35 cellular contexts compared by ENCODE assay signal in the genomic region with DNA sequence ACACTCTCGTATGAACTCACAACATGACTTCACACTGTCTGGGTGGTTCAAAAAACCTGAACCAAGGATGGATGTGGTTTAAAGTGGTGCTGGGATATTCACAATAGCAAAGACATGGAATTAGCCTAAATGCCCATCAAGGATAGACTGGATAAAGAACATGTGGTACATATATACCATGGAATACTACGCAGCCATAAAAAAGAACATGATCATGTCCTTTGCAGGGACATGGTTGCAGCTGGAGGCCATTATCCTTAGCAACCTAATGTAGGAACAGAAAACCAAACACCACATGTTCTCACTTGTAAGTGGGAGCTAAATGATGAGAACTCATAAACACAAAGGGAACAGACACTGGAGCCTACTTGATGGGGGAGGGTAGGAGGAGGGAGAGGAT. TPM values are rescaled to one million over a fixed set of nuclear protein-coding genes. Genes with fewer than 3 reads are reported as not detected.
"Had no signal": no experiment of that assay in that cellular context is flagged by ENCODE, and none has a peak within 500 bp of the region (broad histone marks: within the 10 kb centered on the region; RNA-seq: fewer than 3 reads in every experiment).

No MANE protein-coding gene starts in this region.

- H3K4me3 Mint-ChIP-seq: activated B cell treated with CpG ODN at 0.5 μM for 24 hours; activated CD8-positive, alpha-beta memory T cell treated with anti-CD3 and anti-CD28 coated beads, Interleukin-2, amount 10 ng/mL, durations not matched to agents 7 days and 5 days; activated CD8-positive, alpha-beta T cell treated with anti-CD3 and anti-CD28 coated beads for 36 hours; activated naive CD4-positive, alpha-beta T cell treated with anti-CD3 and anti-CD28 coated beads, Interleukin-2, amount 10 ng/mL, durations not matched to agents 7 days and 5 days; activated naive CD8-positive, alpha-beta T cell treated with anti-CD3 and anti-CD28 coated beads, Interleukin-2, amount 10 ng/mL, durations not matched to agents 7 days and 5 days; activated T-cell treated with anti-CD3 and anti-CD28 coated beads, Interleukin-2, amount 50 U/mL, for 72 hours; T-helper 17 cell; T-helper 2 cell treated with Interferon-gamma antibody and Interleukin-4, amounts not matched to agents 5 μg/mL and 100 μg/mL, for 36 hours had no signal

- H3K27ac ChIP-seq: ascending aorta, breast epithelium, cardiac muscle cell, colonic mucosa, esophagus muscularis mucosa, foreskin keratinocyte, gastrocnemius medialis, heart left ventricle, WERI-Rb-1 had no signal

- H3K9me3 Mint-ChIP-seq: activated B cell treated with CpG ODN at 0.5 μM for 24 hours; activated naive CD4-positive, alpha-beta T cell treated with anti-CD3 and anti-CD28 coated beads, Interleukin-2, amount 10 ng/mL, durations not matched to agents 7 days and 5 days; activated naive CD4-positive, alpha-beta T cell treated with anti-CD3 and anti-CD28 coated beads, Interleukin-2, amount 50 U/mL, for 72 hours; activated naive CD8-positive, alpha-beta T cell treated with anti-CD3 and anti-CD28 coated beads, Interleukin-2, amount 10 ng/mL, durations not matched to agents 7 days and 5 days; activated T-cell treated with anti-CD3 and anti-CD28 coated beads, Interleukin-2, amount 50 U/mL, for 72 hours; T-helper 2 cell treated with Interferon-gamma antibody and Interleukin-4, amounts not matched to agents 5 μg/mL and 100 μg/mL, for 36 hours had no signal

- H3K4me3 ChIP-seq: ascending aorta, breast epithelium, cardiac muscle cell, colonic mucosa, esophagus muscularis mucosa, gastrocnemius medialis, heart left ventricle had no signal

- H3K4me1 ChIP-seq: ascending aorta, breast epithelium, colonic mucosa, foreskin keratinocyte, gastrocnemius medialis had no signal

- H3K9me3 ChIP-seq: ascending aorta, breast epithelium, colonic mucosa, esophagus muscularis mucosa, gastrocnemius medialis had no signal

- H3K27me3 ChIP-seq: ascending aorta, cardiac muscle cell had no signal

- H3K4me1 Mint-ChIP-seq: activated B cell treated with CpG ODN at 0.5 μM for 24 hours; activated naive CD4-positive, alpha-beta T cell treated with anti-CD3 and anti-CD28 coated beads, Interleukin-2, amount 10 ng/mL, durations not matched to agents 7 days and 5 days; activated naive CD8-positive, alpha-beta T cell treated with anti-CD3 and anti-CD28 coated beads, Interleukin-2, amount 10 ng/mL, durations not matched to agents 7 days and 5 days had no signal

- H3K36me3 ChIP-seq: ascending aorta, breast epithelium, cardiac muscle cell, colonic mucosa, esophagus muscularis mucosa, gastrocnemius medialis, heart left ventricle, WERI-Rb-1 had no signal

- ATAC-seq: activated CD4-positive, CD25-positive, alpha-beta regulatory T cell treated with anti-CD3 and anti-CD28 coated beads, Interleukin-2, amount 50 U/mL, for 24 hours; activated CD8-positive, alpha-beta memory T cell treated with anti-CD3 and anti-CD28 coated beads, Interleukin-2, amount 10 ng/mL, durations not matched to agents 7 days and 5 days; activated CD8-positive, alpha-beta T cell treated with anti-CD3 and anti-CD28 coated beads for 36 hours; activated naive CD4-positive, alpha-beta T cell treated with anti-CD3 and anti-CD28 coated beads, Interleukin-2, amount 50 U/mL, for 72 hours; activated T-cell treated with anti-CD3 and anti-CD28 coated beads, Interleukin-2, amount 50 U/mL, for 72 hours; foreskin keratinocyte; gastrocnemius medialis; heart left ventricle; T-helper 17 cell had no signal

- DNase-seq: activated B cell treated with CpG ODN at 0.5 μM for 24 hours; activated CD4-positive, alpha-beta T cell treated with anti-CD3 and anti-CD28 coated beads for 48 hours; activated CD4-positive, alpha-beta T cell treated with anti-CD3 and anti-CD28 coated beads, Interleukin-2, amount 50 U/mL, for 1 hour; activated CD4-positive, alpha-beta T cell treated with anti-CD3 and anti-CD28 coated beads, Interleukin-2, amount 50 U/mL, for 48 hours; activated CD8-positive, alpha-beta memory T cell treated with anti-CD3 and anti-CD28 coated beads, Interleukin-2, amount 10 ng/mL, durations not matched to agents 7 days and 5 days; activated CD8-positive, alpha-beta memory T cell treated with anti-CD3 and anti-CD28 coated beads, Interleukin-2, amount 50 U/mL, for 4 hours; activated CD8-positive, alpha-beta T cell treated with anti-CD3 and anti-CD28 coated beads for 36 hours; activated gamma-delta T cell; activated naive CD4-positive, alpha-beta T cell; activated naive CD4-positive, alpha-beta T cell treated with anti-CD3 and anti-CD28 coated beads, Interleukin-2, amount 10 ng/mL, durations not matched to agents 7 days and 5 days; activated naive CD8-positive, alpha-beta T cell treated with anti-CD3 and anti-CD28 coated beads, Interleukin-2, amount 10 ng/mL, durations not matched to agents 7 days and 5 days; activated T-cell treated with anti-CD3 and anti-CD28 coated beads, Interleukin-2, amount 50 U/mL, for 1 hour; activated T-cell treated with anti-CD3 and anti-CD28 coated beads, Interleukin-2, amount 50 U/mL, for 72 hours; central memory CD4-positive, alpha-beta T cell; cerebellar nuclear complex; colonic mucosa; effector memory CD4-positive, alpha-beta T cell; erythroblast; foreskin keratinocyte; gastrocnemius medialis; glutamatergic neuron; heart left ventricle; T-helper 17 cell; T1000; WERI-Rb-1 had no signal

- H3K27ac Mint-ChIP-seq: activated B cell treated with CpG ODN at 0.5 μM for 24 hours; activated CD8-positive, alpha-beta memory T cell treated with anti-CD3 and anti-CD28 coated beads, Interleukin-2, amount 10 ng/mL, durations not matched to agents 7 days and 5 days; activated CD8-positive, alpha-beta T cell treated with anti-CD3 and anti-CD28 coated beads for 36 hours; activated naive CD4-positive, alpha-beta T cell treated with anti-CD3 and anti-CD28 coated beads, Interleukin-2, amount 10 ng/mL, durations not matched to agents 7 days and 5 days; activated naive CD4-positive, alpha-beta T cell treated with anti-CD3 and anti-CD28 coated beads, Interleukin-2, amount 50 U/mL, for 72 hours; activated naive CD8-positive, alpha-beta T cell treated with anti-CD3 and anti-CD28 coated beads, Interleukin-2, amount 10 ng/mL, durations not matched to agents 7 days and 5 days; activated T-cell treated with anti-CD3 and anti-CD28 coated beads, Interleukin-2, amount 50 U/mL, for 72 hours; brain; T-helper 17 cell; T-helper 2 cell treated with Interferon-gamma antibody and Interleukin-4, amounts not matched to agents 5 μg/mL and 100 μg/mL, for 36 hours had no signal

- H3K36me3 Mint-ChIP-seq: activated CD8-positive, alpha-beta memory T cell treated with anti-CD3 and anti-CD28 coated beads, Interleukin-2, amount 10 ng/mL, durations not matched to agents 7 days and 5 days; activated naive CD4-positive, alpha-beta T cell treated with anti-CD3 and anti-CD28 coated beads, Interleukin-2, amount 10 ng/mL, durations not matched to agents 7 days and 5 days; activated naive CD4-positive, alpha-beta T cell treated with anti-CD3 and anti-CD28 coated beads, Interleukin-2, amount 50 U/mL, for 72 hours; activated naive CD8-positive, alpha-beta T cell treated with anti-CD3 and anti-CD28 coated beads, Interleukin-2, amount 10 ng/mL, durations not matched to agents 7 days and 5 days; brain had no signal

RNA-seq across cellular contexts. Expression of a gene that starts 3.3 kb away (rescaled TPM):
- total RNA-seq: activated B cell treated with CpG ODN at 0.5 μM for 24 hours; activated CD8-positive, alpha-beta memory T cell treated with anti-CD3 and anti-CD28 coated beads for 36 hours; activated CD8-positive, alpha-beta memory T cell treated with anti-CD3 and anti-CD28 coated beads, Interleukin-2, amount 10 ng/mL, durations not matched to agents 7 days and 5 days; activated CD8-positive, alpha-beta T cell treated with anti-CD3 and anti-CD28 coated beads for 36 hours; activated naive CD4-positive, alpha-beta T cell treated with anti-CD3 and anti-CD28 coated beads, Interleukin-2, amount 50 U/mL, for 72 hours; activated naive CD8-positive, alpha-beta T cell treated with anti-CD3 and anti-CD28 coated beads, Interleukin-2, amount 10 ng/mL, durations not matched to agents 7 days and 5 days; ascending aorta; colonic mucosa; dermis microvascular lymphatic vessel endothelial cell; foreskin keratinocyte; gastrocnemius medialis; T-helper 17 cell had no signal
- polyA plus RNA-seq: foreskin keratinocyte had no signal

RNA-seq across cellular contexts. Expression of a gene that starts 19.8 kb away (rescaled TPM):
- total RNA-seq: activated CD8-positive, alpha-beta memory T cell treated with anti-CD3 and anti-CD28 coated beads, Interleukin-2, amount 10 ng/mL, durations not matched to agents 7 days and 5 days; breast epithelium; foreskin keratinocyte had no signal
- polyA plus RNA-seq: foreskin keratinocyte had no signal
